21 cellular contexts compared by ENCODE assay signal in the genomic region with DNA sequence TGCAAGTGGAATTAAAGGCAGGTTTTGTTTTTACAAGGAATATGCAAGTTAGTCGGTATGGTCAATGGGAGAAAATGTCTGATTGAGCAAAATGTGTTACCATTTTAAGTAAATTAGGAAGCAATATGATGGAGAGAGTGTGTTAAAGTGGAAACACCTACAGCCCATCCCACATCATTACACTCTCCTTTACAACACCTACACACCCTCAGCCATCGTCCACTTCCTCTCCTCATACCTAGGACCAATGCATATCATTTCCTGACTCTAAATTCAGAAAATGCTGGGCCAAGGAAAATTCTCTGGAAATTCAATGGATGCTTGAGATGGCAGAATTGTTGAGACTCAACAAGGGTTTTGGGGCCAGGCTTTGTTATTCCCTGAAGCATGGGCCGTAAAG. TPM values are rescaled to one million over a fixed set of nuclear protein-coding genes. Genes with fewer than 3 reads are reported as not detected.
"Had no signal": no experiment of that assay in that cellular context is flagged by ENCODE, and none has a peak within 500 bp of the region (broad histone marks: within the 10 kb centered on the region; RNA-seq: fewer than 3 reads in every experiment).

No MANE protein-coding gene starts in this region.

- H3K4me3 Mint-ChIP-seq: immature natural killer cell; naive thymus-derived CD8-positive, alpha-beta T cell; nephron; neural crest cell; stimulated activated naive B cell treated with anti-CD40 and anti-IgM and Interleukin-4, amounts not matched to agents 10 μg/mL and 1 μg/mL and 100 μg/mL, for 72 hours; type B pancreatic cell had no signal

- ATAC-seq: naive thymus-derived CD8-positive, alpha-beta T cell; stimulated activated naive B cell treated with anti-CD40 and anti-IgM and Interleukin-4, amounts not matched to agents 10 μg/mL and 1 μg/mL and 100 μg/mL, for 72 hours; stimulated activated naive CD8-positive, alpha-beta T cell treated with anti-CD3 and anti-CD28 coated beads, Interleukin-15, Interleukin-2, amounts not matched to agents 100 U/mL and 50 U/mL, for 24 hours had no signal

- H3K9me3 ChIP-seq: left ventricle myocardium inferior, psoas muscle, sigmoid colon, suprapubic skin, thoracic aorta, uterus had no signal

- H3K36me3 Mint-ChIP-seq: naive thymus-derived CD8-positive, alpha-beta T cell; stimulated activated naive B cell treated with anti-CD40 and anti-IgM and Interleukin-4, amounts not matched to agents 10 μg/mL and 1 μg/mL and 100 μg/mL, for 72 hours; type B pancreatic cell had no signal

- H3K27me3 ChIP-seq: sigmoid colon, tibial nerve, uterus had no signal

- H3K4me3 ChIP-seq: left ventricle myocardium inferior, lung, psoas muscle, sigmoid colon, smooth muscle cell, suprapubic skin, thoracic aorta, tibial nerve, uterus had no signal

- H3K9ac ChIP-seq: parathyroid adenoma had no signal

- FAIRE-seq: kidney had no signal

- DNase-seq: immature natural killer cell; kidney; naive thymus-derived CD8-positive, alpha-beta T cell; stimulated activated naive B cell treated with anti-CD40 and anti-IgM and Interleukin-4, amounts not matched to agents 10 μg/mL and 1 μg/mL and 100 μg/mL, for 72 hours had no signal

- H3K9me3 Mint-ChIP-seq: type B pancreatic cell had no signal

- H2AFZ ChIP-seq: parathyroid adenoma had no signal

- H3K4me1 ChIP-seq: left ventricle myocardium inferior, parathyroid adenoma, sigmoid colon, suprapubic skin, tibial nerve, uterus had no signal

- H3K4me2 ChIP-seq: smooth muscle cell had no signal

- H3K27ac Mint-ChIP-seq: immature natural killer cell; naive thymus-derived CD8-positive, alpha-beta T cell; nephron; stimulated activated naive B cell treated with anti-CD40 and anti-IgM and Interleukin-4, amounts not matched to agents 10 μg/mL and 1 μg/mL and 100 μg/mL, for 72 hours; type B pancreatic cell had no signal

- H3K27ac ChIP-seq: left ventricle myocardium inferior, parathyroid adenoma, psoas muscle, sigmoid colon, suprapubic skin, thoracic aorta, tibial nerve, uterus had no signal

- H3K36me3 ChIP-seq: left ventricle myocardium inferior, sigmoid colon, suprapubic skin, thoracic aorta, tibial nerve, uterus had no signal

- H3K79me2 ChIP-seq: parathyroid adenoma had no signal

- H3K4me1 Mint-ChIP-seq: immature natural killer cell; naive thymus-derived CD8-positive, alpha-beta T cell; neural crest cell; stimulated activated naive B cell treated with anti-CD40 and anti-IgM and Interleukin-4, amounts not matched to agents 10 μg/mL and 1 μg/mL and 100 μg/mL, for 72 hours had no signal

RNA-seq across cellular contexts. Expression of a gene that starts 16.4 kb away (rescaled TPM):
- total RNA-seq: lower leg skin; mesenteric fat pad; naive thymus-derived CD8-positive, alpha-beta T cell; neural crest cell; psoas muscle; sigmoid colon; smooth muscle cell; subcutaneous adipose tissue; suprapubic skin had no signal
- polyA plus RNA-seq: immature natural killer cell; naive thymus-derived CD8-positive, alpha-beta T cell; sigmoid colon; smooth muscle cell had no signal
